8 cellular contexts compared by ENCODE assay signal in genomic region chr3:77038468-77038927, GRCh38. TPM values are rescaled to one million over a fixed set of nuclear protein-coding genes. Genes with fewer than 3 reads are reported as not detected.
DNase-seq lines count a peak whose midpoint lies in the region; ATAC-seq and TF ChIP-seq lines count a peak whose summit lies in the region.

No MANE protein-coding gene starts in this region.

- H3K4me1 Mint-ChIP-seq in endothelial cell (ENCODE audit: unreplicated experiment): peaks cover 8% of the 10 kb centered on the region

- H3K36me3 ChIP-seq in ACC112 (ENCODE audit: insufficient read depth, low read length): no peaks in the 10 kb centered on the region

- no peak overlapping the region for H3K27ac ChIP-seq in ACC112 (ENCODE audit: low read depth, low read length)

- TF ChIP-seq CTCF in endothelial cell (IDR thresholded peaks at IDR 0.05; ENCODE audit: unreplicated experiment): peak; percentile 52

- H3K27ac Mint-ChIP-seq in endothelial cell (ENCODE audit: unreplicated experiment): no peak overlapping the region

- peak; percentile 41 for DNase-seq in NCI-H1048 (lab: John Stamatoyannopoulos, UW)
- peak; percentile 89 for DNase-seq in SHP77 treated with DMSO at 0.1 percent for 48 hours (lab: John Stamatoyannopoulos, UW)
- peak; percentile 60 for DNase-seq in endothelial cell (ENCODE audit: low spot score)
- DNase-seq in lung microvascular endothelial cell (ENCODE audit: low read depth in 2 of 2): peak; percentile 60 to 71
- DNase-seq in ureter (ENCODE audit: low spot score): peak; percentile 59
- no peak for DNase-seq in effector CD4-positive, alpha-beta T cell

- peak overlapping the region; percentile 39 for H2AFZ ChIP-seq in ACC112 (ENCODE audit: low read length, unreplicated experiment)

- H3K9me3 Mint-ChIP-seq in endothelial cell (ENCODE audit: unreplicated experiment): no peaks in the 10 kb centered on the region

- H3K27me3 Mint-ChIP-seq in endothelial cell (ENCODE audit: unreplicated experiment): peaks cover 5% of the 10 kb centered on the region

- ATAC-seq in GM18511 (IDR thresholded peaks at IDR 0.05; ENCODE audit: unreplicated experiment): peak; percentile 50

- peak overlapping the region; percentile 96 for H3K4me3 Mint-ChIP-seq in endothelial cell (ENCODE audit: unreplicated experiment)

- no peaks in the 10 kb centered on the region for H3K36me3 Mint-ChIP-seq in endothelial cell (ENCODE audit: low read depth, unreplicated experiment)

- H3K4me1 ChIP-seq in ACC112 (ENCODE audit: control insufficient read depth, insufficient read depth, low read length, unreplicated experiment): peaks cover 7% of the 10 kb centered on the region

- H3K79me2 ChIP-seq in ACC112 (ENCODE audit: control insufficient read depth, insufficient read depth, low read length, unreplicated experiment): no peaks in the 10 kb centered on the region

- peaks cover 65% of the 10 kb centered on the region for H3K27me3 ChIP-seq in ACC112 (ENCODE audit: insufficient read depth, low read length)

- H3K4me3 ChIP-seq in ACC112 (ENCODE audit: low read depth, low read length): peak overlapping the region; percentile 73

RNA-seq across cellular contexts. Expression of gene ROBO2, which starts 1.4 kb away (rescaled TPM):
- 2.5 TPM for total RNA-seq in endothelial cell (ENCODE audit: unreplicated experiment)
- not detected in 2 replicates for total RNA-seq in lung microvascular endothelial cell
- 0.39 TPM for total RNA-seq in ureter
